In genomic region chr2:137942037-137942784, GRCh38 we compare ENCODE assay signal across 1 cellular context.
TF ChIP-seq lines count a peak whose summit lies in the region.

No MANE protein-coding gene starts in this region.

TF ChIP-seq in HepG2, 621 proteins besides CTCF, POLR2A, EP300 and RAD21 (continued from another document):
- TF ChIP-seq ZNF574 (CRISPR knock-in tag; IDR thresholded peaks at IDR 0.05) (peak; percentile 29; the same call in 1 of the 2 replicates), MAX (IDR thresholded peaks at IDR 0.05) (peak; percentile 50), MED8 (CRISPR knock-in tag; IDR thresholded peaks at IDR 0.05; ENCODE audit: insufficient replicate concordance) (no peak)
